In the genomic region with DNA sequence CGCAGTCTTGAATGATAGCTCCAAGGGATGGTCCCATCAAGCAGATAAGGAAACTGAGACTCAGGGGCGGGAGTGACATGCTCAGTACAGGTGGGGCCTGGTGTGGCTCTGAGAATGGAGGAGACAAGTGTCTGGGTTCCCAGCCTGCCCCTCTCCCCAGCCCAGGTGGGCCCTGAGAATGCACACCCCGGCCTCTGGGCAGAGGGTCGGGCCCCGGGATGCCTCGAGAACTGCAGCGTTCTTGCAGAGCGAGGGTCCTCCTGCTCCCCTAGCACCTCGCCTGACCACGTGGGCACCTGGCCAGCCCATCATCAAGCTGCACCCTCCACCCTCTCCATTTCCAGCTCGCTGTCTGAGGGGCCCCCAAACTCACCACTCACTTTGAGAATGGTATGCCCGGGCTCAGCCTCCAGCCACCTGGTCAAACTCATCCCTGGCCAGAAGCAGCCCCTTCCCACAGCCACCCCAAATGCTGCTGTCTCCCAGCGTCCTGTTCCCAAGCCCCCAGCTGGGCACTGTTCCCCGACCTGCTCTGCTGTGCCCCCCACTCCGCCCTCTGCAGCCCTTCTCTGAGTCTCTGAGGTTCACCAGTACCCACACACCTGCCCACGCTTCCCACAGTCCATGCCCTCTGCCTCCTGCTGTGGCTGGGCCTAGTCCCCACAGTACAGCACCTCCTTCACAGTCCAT, we compare ENCODE assay signal across 18 cellular contexts. TPM values are rescaled to one million over a fixed set of nuclear protein-coding genes. Genes with fewer than 3 reads are reported as not detected.
DNase-seq lines count a peak whose midpoint lies in the region; ATAC-seq and TF ChIP-seq lines count a peak whose summit lies in the region.
"Had no signal": no experiment of that assay in that cellular context is flagged by ENCODE, and none has a peak within 500 bp of the region (broad histone marks: within the 10 kb centered on the region; RNA-seq: fewer than 3 reads in every experiment).

No MANE protein-coding gene starts in this region.

- no peaks in the 10 kb centered on the region for H3K9me3 ChIP-seq in body of pancreas
- no peaks in the 10 kb centered on the region for H3K9me3 ChIP-seq in neuronal stem cell (replicated peaks in 1 of 2; ENCODE audit: control insufficient read depth in 2 of 2, insufficient read depth in 1 of 2, low read depth in 1 of 2, low read length in 2 of 2)
- no peaks in the 10 kb centered on the region for H3K9me3 ChIP-seq in upper lobe of right lung
- H3K9me3 ChIP-seq in thyroid gland = no peaks in the 10 kb centered on the region
- H3K9me3 ChIP-seq: psoas muscle, uterus had no signal

- H3K4me2 ChIP-seq in neuronal stem cell (ENCODE audit: insufficient read depth, low read length, poor library complexity, severe bottlenecking) = no peak overlapping the region

- no peaks in the 10 kb centered on the region for H3K27me3 ChIP-seq in body of pancreas
- no peaks in the 10 kb centered on the region for H3K27me3 ChIP-seq in neuronal stem cell (ENCODE audit: control insufficient read depth in 3 of 3, insufficient read depth in 3 of 3, low read depth in 1 of 3, low read length in 3 of 3)
- no peaks in the 10 kb centered on the region for H3K27me3 ChIP-seq in upper lobe of right lung
- no peaks in the 10 kb centered on the region for H3K27me3 ChIP-seq in thyroid gland
- H3K27me3 ChIP-seq: uterus had no signal

- DNase-seq in Right ventricle myocardium inferior (ENCODE audit: missing footprints) (peak; percentile 62), left cardiac atrium (no peak), body of pancreas (peak; percentile 1 to 10 (median 7)), neuronal stem cell (ENCODE audit: low spot score) (no peak), upper lobe of right lung (peak; percentile 63), thyroid gland (no peak), NCI-H1436 treated with DMSO at 0.1 percent for 48 hours (lab: John Stamatoyannopoulos, UW) (no peak), OCI-M1 (lab: John Stamatoyannopoulos, UW) (no peak)
- DNase-seq: activated CD4-positive, alpha-beta T cell treated with anti-CD3 and anti-CD28 coated beads, Interleukin-2, amount 10 ng/mL, durations not matched to agents 7 days and 5 days; anterior cingulate cortex; CD4-positive, alpha-beta memory T cell; KG1; NCI-H1048; psoas muscle; stimulated activated naive CD4-positive, alpha-beta T cell had no signal

- H3K79me1 ChIP-seq in neuronal stem cell (ENCODE audit: low read depth, low read length) = peaks cover 3% of the 10 kb centered on the region

- peaks cover 37% of the 10 kb centered on the region for H3K4me1 ChIP-seq in body of pancreas
- peaks cover 5 to 10% of the 10 kb centered on the region in 2 donors for H3K4me1 ChIP-seq in neuronal stem cell (ENCODE audit: control insufficient read depth in 2 of 2, insufficient read depth in 1 of 2, low read depth in 1 of 2, low read length in 2 of 2)
- H3K4me1 ChIP-seq in upper lobe of right lung = peaks cover 5% of the 10 kb centered on the region
- peaks cover 0 to 38% of the 10 kb centered on the region in 2 donors for H3K4me1 ChIP-seq in thyroid gland

- ATAC-seq in Right ventricle myocardium inferior = no peak
- no peak for ATAC-seq in left cardiac atrium
- no peak for ATAC-seq in body of pancreas
- no peak for ATAC-seq in upper lobe of right lung
- ATAC-seq: psoas muscle had no signal

- TF ChIP-seq POLR2A in body of pancreas (IDR thresholded peaks at IDR 0.05) = no peak
- TF ChIP-seq POLR2A in thyroid gland (IDR thresholded peaks at IDR 0.05) = no peak

- no peak for TF ChIP-seq CTCF in body of pancreas (IDR thresholded peaks at IDR 0.05)
- TF ChIP-seq CTCF in upper lobe of right lung (IDR thresholded peaks at IDR 0.05) = no peak
- TF ChIP-seq CTCF in thyroid gland (IDR thresholded peaks at IDR 0.05) = no peak

- no peak overlapping the region for H2AFZ ChIP-seq in neuronal stem cell (ENCODE audit: low read length)

- no peak overlapping the region for H4K91ac ChIP-seq in neuronal stem cell (ENCODE audit: low read depth, low read length, poor library complexity)

- H2BK5ac ChIP-seq in neuronal stem cell (ENCODE audit: low read length) = no peak overlapping the region

- peak overlapping the region; percentile 63 for H3K9ac ChIP-seq in neuronal stem cell (ENCODE audit: low read depth, low read length, poor library complexity)

- H4K8ac ChIP-seq in neuronal stem cell (ENCODE audit: low read depth, low read length) = no peak overlapping the region

- H3K23ac ChIP-seq in neuronal stem cell (ENCODE audit: low read depth, low read length, poor library complexity) = no peak overlapping the region

- no peak overlapping the region for H3K14ac ChIP-seq in neuronal stem cell (ENCODE audit: low read length)

- peak overlapping the region; percentile 7 for H2AK5ac ChIP-seq in neuronal stem cell (ENCODE audit: low read depth, low read length)

- H3K4ac ChIP-seq in neuronal stem cell (ENCODE audit: low read length) = no peak overlapping the region

- H3K27ac ChIP-seq in body of pancreas = no peak overlapping the region
- no peak overlapping the region for H3K27ac ChIP-seq in neuronal stem cell (replicated peaks; ENCODE audit: low read length)
- no peak overlapping the region for H3K27ac ChIP-seq in upper lobe of right lung
- no peak overlapping the region for H3K27ac ChIP-seq in thyroid gland
- H3K27ac ChIP-seq: psoas muscle, SK-N-MC, uterus had no signal

- peak overlapping the region; percentile 99 for H2BK12ac ChIP-seq in neuronal stem cell (ENCODE audit: low read length)

- H2BK120ac ChIP-seq in neuronal stem cell (ENCODE audit: low read depth, low read length) = no peak overlapping the region

- H3K18ac ChIP-seq in neuronal stem cell (ENCODE audit: low read length) = peak overlapping the region; percentile 35

- no peaks in the 10 kb centered on the region for H3K36me3 ChIP-seq in body of pancreas (replicated peaks in 1 of 2; ENCODE audit: insufficient read depth in 1 of 2, low read depth in 2 of 2)
- no peaks in the 10 kb centered on the region for H3K36me3 ChIP-seq in neuronal stem cell (replicated peaks in 1 of 2; ENCODE audit: control insufficient read depth in 2 of 2, insufficient read depth in 2 of 2, low read length in 2 of 2)
- no peaks in the 10 kb centered on the region for H3K36me3 ChIP-seq in upper lobe of right lung
- H3K36me3 ChIP-seq in thyroid gland = no peaks in the 10 kb centered on the region
- H3K36me3 ChIP-seq: uterus had no signal

- no peak overlapping the region for H3K4me3 ChIP-seq in body of pancreas
- no peak overlapping the region for H3K4me3 ChIP-seq in neuronal stem cell (ENCODE audit: low read length in 2 of 2)
- H3K4me3 ChIP-seq in upper lobe of right lung = no peak overlapping the region
- H3K4me3 ChIP-seq in thyroid gland (replicated peaks in 1 of 3) = no peak overlapping the region
- H3K4me3 ChIP-seq: psoas muscle, SK-N-MC, uterus had no signal

- intact Hi-C loops in Right ventricle myocardium inferior (cut with DNase I) (no loop called here), left cardiac atrium (cut with DNase I) (no loop called here), body of pancreas (cut with DNase I) (loop anchor here (5.0 kb wide), 1 partner anchor 159 kb away; no protein-coding TSS in a partner anchor), upper lobe of right lung (cut with DNase I) (loop anchor here (5.0 kb wide), 1 partner anchor 159 kb away; no protein-coding TSS in a partner anchor), thyroid gland (cut with DNase I) (no loop called here)

- H2BK15ac ChIP-seq in neuronal stem cell (ENCODE audit: low read length) = no peak overlapping the region

- 71 to 76% methylated on average over 12 to 16 of the region's 16 CpGs for WGBS in body of pancreas, 2 donors
- no CpG with 5 or more reads among the region's 16 CpGs for WGBS in neuronal stem cell (ENCODE audit: extremely low coverage in 2 of 2, insufficient read length in 2 of 2, insufficient replicate concordance in 1 of 2), 2 donors
- 89 to 93% methylated on average over 14 of the region's 16 CpGs for WGBS in thyroid gland, 2 donors

RNA-seq across cellular contexts. Expression of gene CYP46A1, which starts 44.3 kb away (rescaled TPM):
- total RNA-seq in Right ventricle myocardium inferior (2.2 TPM), left cardiac atrium (1 to 10 TPM; 4.1 to 4.7 TPM), body of pancreas (1 to 10 TPM; 1.3 to 4.9 TPM), upper lobe of right lung (1.3 TPM), thyroid gland (1 to 10 TPM in 3 of 4 donors, under 1 TPM in 1; 0.54 to 5.2 (median 1.5) TPM)
- 1.5 TPM for polyA plus RNA-seq in neuronal stem cell (2013, experiment 1 of 2)
- polyA plus RNA-seq in neuronal stem cell (2013, experiment 2 of 2) = 1.6 TPM
- total RNA-seq: activated T-helper 1 cell treated with anti-CD3 and anti-CD28 coated beads, Interleukin-12 subunit alpha, Interleukin-12 subunit beta, Interleukin-2, Interleukin-4 antibody, amounts not matched to agents 30 ng/mL and 10 ng/mL and 1 ng/mL, durations not matched to agents 14 hours and 24 hours and 36 hours had no signal
- polyA plus RNA-seq: CD4-positive, alpha-beta memory T cell had no signal

Comparison
In these comparisons a context has a peak if more than half of its experiments do, and no peak if none do; other contexts are left out.
1. DNase-seq: peak in Right ventricle myocardium inferior (single experiment), body of pancreas (4 of 4) and upper lobe of right lung (single experiment); none in left cardiac atrium (single experiment), neuronal stem cell (single experiment), thyroid gland (0 of 2), NCI-H1436 treated with DMSO at 0.1 percent for 48 hours (single experiment) and OCI-M1 (single experiment).
2. intact Hi-C loops: an anchor here in body of pancreas (5.0 kb wide) and upper lobe of right lung (5.0 kb wide); none called in Right ventricle myocardium inferior, left cardiac atrium and thyroid gland.